Comparison of ENCODE assay signal across 22 cellular contexts in genomic region chr12:76113800-76114757, GRCh38. TPM values are rescaled to one million over a fixed set of nuclear protein-coding genes. Genes with fewer than 3 reads are reported as not detected.
DNase-seq lines count a peak whose midpoint lies in the region; ATAC-seq and TF ChIP-seq lines count a peak whose summit lies in the region.
"Had no signal": no experiment of that assay in that cellular context is flagged by ENCODE, and none has a peak within 500 bp of the region (broad histone marks: within the 10 kb centered on the region; RNA-seq: fewer than 3 reads in every experiment).

No MANE protein-coding gene starts in this region.

- no peak for TF ChIP-seq CTCF in HFFc6 (IDR thresholded peaks at IDR 0.05)
- TF ChIP-seq CTCF in heart left ventricle (IDR thresholded peaks at IDR 0.05), result no peak
- TF ChIP-seq CTCF in osteocyte (IDR thresholded peaks at IDR 0.05), result no peak

- DNase-seq in HFFc6 (peak; percentile 43), adipocyte (ENCODE audit: low read depth) (peak; percentile 16), heart left ventricle (no peak), osteocyte (ENCODE audit: extremely low spot score, unreplicated experiment) (no peak), mucosa of gallbladder (ENCODE audit: low spot score) (no peak), amygdala (lab: John Stamatoyannopoulos, UW) (no peak), SHP77 (lab: John Stamatoyannopoulos, UW) (no peak)
- DNase-seq in effector memory CD4-positive, alpha-beta T cell, result no peak
- DNase-seq: activated CD4-positive, alpha-beta T cell treated with anti-CD3 and anti-CD28 coated beads, Interleukin-2, amount 50 U/mL, for 1 hour; activated gamma-delta T cell; amniotic stem cell; CD8-positive, alpha-beta T cell; DMS79; hippocampal formation; islet precursor cell; mammary epithelial cell; NCI-H2227 treated with DMSO at 0.1 percent for 48 hours; stimulated activated CD4-positive, alpha-beta T cell treated with anti-CD3 and anti-CD28 coated beads, Interleukin-4, amount 100 ng/mL, for 4 hours had no signal

- intact Hi-C loops in heart left ventricle (cut with DNase I), result loop anchor here in 1 of 10 donors (10.0 kb wide), 1 partner anchor 231 kb away; the partner anchor contains the start of gene BBS10

- H3K36me3 Mint-ChIP-seq in HFFc6 (ENCODE audit: low read depth) (no peaks in the 10 kb centered on the region), osteocyte (ENCODE audit: unreplicated experiment) (no peaks in the 10 kb centered on the region)
- H3K36me3 Mint-ChIP-seq: CD8-positive, alpha-beta T cell; IgD-negative memory B cell; natural killer cell treated with Interleukin-12 subunit alpha and Interleukin-12 subunit beta and Interleukin-15 and Interleukin-18, amount 100 ng/mL, for 72 hours had no signal

- H3K4me1 ChIP-seq in adipocyte (ENCODE audit: control insufficient read depth, insufficient read depth, low read length) (peaks cover 10% of the 10 kb centered on the region), heart left ventricle (peaks cover 0 to 11% (median 3%) of the 10 kb centered on the region in 12 donors)
- H3K4me1 ChIP-seq in effector memory CD4-positive, alpha-beta T cell (ENCODE audit: control insufficient read depth, insufficient read depth, low read length, poor library complexity, severe bottlenecking), result no peaks in the 10 kb centered on the region
- H3K4me1 ChIP-seq: suprapubic skin had no signal

- H3K27ac Mint-ChIP-seq in HFFc6, result peak overlapping the region; percentile 39; the same call in 1 of the 2 replicates
- H3K27ac Mint-ChIP-seq in osteocyte (ENCODE audit: unreplicated experiment), result peak overlapping the region; percentile 35
- H3K27ac Mint-ChIP-seq: CD8-positive, alpha-beta T cell; IgD-negative memory B cell; natural killer cell treated with Interleukin-12 subunit alpha and Interleukin-12 subunit beta and Interleukin-15 and Interleukin-18, amount 100 ng/mL, for 72 hours; progenitor cell of endocrine pancreas had no signal

- H3K9me3 ChIP-seq in adipocyte (ENCODE audit: control insufficient read depth, low read length) (no peaks in the 10 kb centered on the region), heart left ventricle (no peaks in the 10 kb centered on the region)
- no peaks in the 10 kb centered on the region for H3K9me3 ChIP-seq in effector memory CD4-positive, alpha-beta T cell (ENCODE audit: control insufficient read depth, low read length)
- H3K9me3 ChIP-seq: suprapubic skin had no signal

- ATAC-seq in heart left ventricle, result peak; percentile 69 to 90 (median 82)
- ATAC-seq: CD8-positive, alpha-beta T cell; natural killer cell treated with Interleukin-12 subunit alpha and Interleukin-12 subunit beta and Interleukin-15 and Interleukin-18, amount 100 ng/mL, for 72 hours had no signal

- H3K36me3 ChIP-seq in adipocyte (ENCODE audit: control insufficient read depth, insufficient read depth, low read length, severe bottlenecking) (no peaks in the 10 kb centered on the region), heart left ventricle (no peaks in the 10 kb centered on the region)
- H3K36me3 ChIP-seq in effector memory CD4-positive, alpha-beta T cell (ENCODE audit: control insufficient read depth, insufficient read depth, low read length), result no peaks in the 10 kb centered on the region
- H3K36me3 ChIP-seq: suprapubic skin had no signal

- H3K27me3 Mint-ChIP-seq in HFFc6 (ENCODE audit: insufficient read depth) (no peaks in the 10 kb centered on the region; the same call in 1 of the 2 replicates), osteocyte (ENCODE audit: unreplicated experiment) (no peaks in the 10 kb centered on the region)
- H3K27me3 Mint-ChIP-seq: progenitor cell of endocrine pancreas had no signal

- H3K27ac ChIP-seq in heart left ventricle, result peak overlapping the region in 2 of 12 donors; percentile 31 to 57
- H3K27ac ChIP-seq in effector memory CD4-positive, alpha-beta T cell (ENCODE audit: insufficient read depth, low read length, poor library complexity, severe bottlenecking), result no peak overlapping the region
- H3K27ac ChIP-seq: suprapubic skin had no signal

- H3K4me3 ChIP-seq in adipocyte (ENCODE audit: low read length), result no peak overlapping the region
- H3K4me3 ChIP-seq in heart left ventricle, result no peak overlapping the region
- H3K4me3 ChIP-seq in effector memory CD4-positive, alpha-beta T cell (ENCODE audit: insufficient read depth, low read depth, low read length, poor library complexity, severe bottlenecking), result no peak overlapping the region
- H3K4me3 ChIP-seq: suprapubic skin had no signal

- H3K4me1 Mint-ChIP-seq in HFFc6 (ENCODE audit: low read depth), result peaks cover 14% of the 10 kb centered on the region
- peaks cover 13% of the 10 kb centered on the region for H3K4me1 Mint-ChIP-seq in osteocyte (ENCODE audit: unreplicated experiment)

- TF ChIP-seq POLR2A in heart left ventricle (IDR thresholded peaks at IDR 0.05), result no peak

- no peaks in the 10 kb centered on the region for H3K27me3 ChIP-seq in adipocyte (replicated peaks; ENCODE audit: control insufficient read depth, insufficient read depth, low read length)
- no peaks in the 10 kb centered on the region for H3K27me3 ChIP-seq in heart left ventricle
- no peaks in the 10 kb centered on the region for H3K27me3 ChIP-seq in effector memory CD4-positive, alpha-beta T cell (replicated peaks; ENCODE audit: control insufficient read depth, insufficient read depth, low read length, poor library complexity, severe bottlenecking)
- H3K27me3 ChIP-seq: suprapubic skin had no signal

- H3K9me3 Mint-ChIP-seq in HFFc6, result no peaks in the 10 kb centered on the region
- H3K9me3 Mint-ChIP-seq in osteocyte (ENCODE audit: unreplicated experiment), result no peaks in the 10 kb centered on the region
- H3K9me3 Mint-ChIP-seq: CD8-positive, alpha-beta T cell; IgD-negative memory B cell; natural killer cell treated with Interleukin-12 subunit alpha and Interleukin-12 subunit beta and Interleukin-15 and Interleukin-18, amount 100 ng/mL, for 72 hours had no signal

- 58 to 66% (median 60%) methylated on average over 7 of the region's 7 CpGs for WGBS in heart left ventricle, 4 donors

- no peak overlapping the region for H3K9ac ChIP-seq in adipocyte (ENCODE audit: low read length)

- H3K4me3 Mint-ChIP-seq in HFFc6, result no peak overlapping the region; the same call in 1 of the 2 replicates
- no peak overlapping the region for H3K4me3 Mint-ChIP-seq in osteocyte (ENCODE audit: unreplicated experiment)
- H3K4me3 Mint-ChIP-seq: CD8-positive, alpha-beta T cell; IgD-negative memory B cell; natural killer cell treated with Interleukin-12 subunit alpha and Interleukin-12 subunit beta and Interleukin-15 and Interleukin-18, amount 100 ng/mL, for 72 hours had no signal

RNA-seq across cellular contexts. Expression of gene NAP1L1, which starts 29.6 kb away (rescaled TPM):
- 100 to 1,000 TPM; 473 to 573 (median 520) TPM for total RNA-seq in HFFc6 (2021; fragmentation: NEBNext Ultra II Directional; extraction: Animal tissue kit (Norgen Biotek cat#: 25700))
- total RNA-seq in heart left ventricle (100 to 1,000 TPM; 191 to 359 (median 247) TPM), osteocyte (542 and 552 TPM in 2 replicates), mucosa of gallbladder (317 TPM)
- polyA plus RNA-seq in heart left ventricle, result 100 to 1,000 TPM; 175 to 254 TPM

Comparison
In these comparisons a context has a peak if more than half of its experiments do, and no peak if none do; other contexts are left out.
1. DNase-seq: peak in HFFc6 (single experiment) and adipocyte (single experiment); none in heart left ventricle (0 of 5), osteocyte (single experiment), effector memory CD4-positive, alpha-beta T cell (0 of 3), mucosa of gallbladder (single experiment), amygdala (0 of 56) and SHP77 (0 of 2).